Comparison of ENCODE assay signal across 1 cellular context in genomic region chr15:78108300-78109084, GRCh38.
TF ChIP-seq lines count a peak whose summit lies in the region.

No MANE protein-coding gene starts in this region.

TF ChIP-seq in HepG2, 621 proteins besides CTCF, POLR2A, EP300 and RAD21 (continues in another document):
- 0 out of 2 replicates have a peak, but pooled peaks have one; percentile 31 for TF ChIP-seq SSRP1 (CRISPR knock-in tag; IDR thresholded peaks at IDR 0.05)
- peak; percentile 23; the same call in 1 of the 2 replicates for TF ChIP-seq ZBTB7B (CRISPR knock-in tag; IDR thresholded peaks at IDR 0.05)
- 0 out of 2 replicates have a peak, but pooled peaks have one; percentile 17 for TF ChIP-seq DRAP1 (CRISPR knock-in tag; IDR thresholded peaks at IDR 0.05)
- no peak for TF ChIP-seq SOX13 (IDR thresholded peaks at IDR 0.05)
- TF ChIP-seq SOX13 (CRISPR knock-in tag; conservative IDR thresholded peaks at IDR 0.05 in 1 of 2, IDR thresholded peaks at IDR 0.05 in 1 of 2) = 0 out of 4 replicates have a peak, but pooled peaks of 1 of the 2 experiments have one; percentile 20
- no peak for TF ChIP-seq ZNF180 (CRISPR knock-in tag; IDR thresholded peaks at IDR 0.05; ENCODE audit: borderline replicate concordance, low read depth)
- TF ChIP-seq ZZZ3 (CRISPR knock-in tag; IDR thresholded peaks at IDR 0.05; ENCODE audit: borderline replicate concordance) = no peak
- TF ChIP-seq IRF2 (CRISPR knock-in tag; IDR thresholded peaks at IDR 0.05) = 0 out of 2 replicates have a peak, but pooled peaks have one; percentile 36
- TF ChIP-seq KDM2A (CRISPR knock-in tag; IDR thresholded peaks at IDR 0.05; ENCODE audit: borderline replicate concordance, low read depth) = peak; percentile 51; the same call in 1 of the 2 replicates
- peak; percentile 34; the same call in 1 of the 2 replicates for TF ChIP-seq IKZF5 (CRISPR knock-in tag; IDR thresholded peaks at IDR 0.05)
- TF ChIP-seq KDM3A (CRISPR knock-in tag; IDR thresholded peaks at IDR 0.05; ENCODE audit: low read depth) = 0 out of 2 replicates have a peak, but pooled peaks have one; percentile 21
- peak; percentile 31; the same call in 1 of the 2 replicates for TF ChIP-seq MAX (IDR thresholded peaks at IDR 0.05)
- TF ChIP-seq ZNF704 (CRISPR knock-in tag; IDR thresholded peaks at IDR 0.05; ENCODE audit: borderline replicate concordance) = 0 out of 2 replicates have a peak, but pooled peaks have one; percentile 41
- peak; percentile 36; the same call in 1 of the 2 replicates for TF ChIP-seq ZNF350 (CRISPR knock-in tag; IDR thresholded peaks at IDR 0.05; ENCODE audit: borderline replicate concordance, low read depth)
- peak; percentile 40; the same call in 1 of the 2 replicates for TF ChIP-seq ZNF788 (CRISPR knock-in tag; IDR thresholded peaks at IDR 0.05; ENCODE audit: borderline replicate concordance)
- TF ChIP-seq ZNF574 (CRISPR knock-in tag; IDR thresholded peaks at IDR 0.05) = peak; percentile 50; the same call in 1 of the 2 replicates
- 0 out of 2 replicates have a peak, but pooled peaks have one; percentile 56 for TF ChIP-seq CBX5 (CRISPR knock-in tag; IDR thresholded peaks at IDR 0.05; ENCODE audit: borderline replicate concordance)
- TF ChIP-seq SP1 (IDR thresholded peaks at IDR 0.05) = no peak
- peak; percentile 47 for TF ChIP-seq SP1 (CRISPR knock-in tag; IDR thresholded peaks at IDR 0.05)
- no peak for TF ChIP-seq TOPORS (CRISPR knock-in tag; IDR thresholded peaks at IDR 0.05)
- TF ChIP-seq SNAPC2 (CRISPR knock-in tag; IDR thresholded peaks at IDR 0.05) = no peak
- TF ChIP-seq FOXM1 (CRISPR knock-in tag; IDR thresholded peaks at IDR 0.05) = no peak
- TF ChIP-seq FOXA3 (CRISPR knock-in tag; IDR thresholded peaks at IDR 0.05) = 0 out of 2 replicates have a peak, but pooled peaks have one; percentile 14
- peak; percentile 46 for TF ChIP-seq GATAD2A (CRISPR knock-in tag; IDR thresholded peaks at IDR 0.05)
- TF ChIP-seq HNRNPL (IDR thresholded peaks at IDR 0.05; ENCODE audit: low read depth, low read length) = 0 out of 2 replicates have a peak, but pooled peaks have one; percentile 23
- peak; percentile 42; the same call in 1 of the 2 replicates for TF ChIP-seq TGIF2 (CRISPR knock-in tag; IDR thresholded peaks at IDR 0.05)
- TF ChIP-seq ZSCAN25 (CRISPR knock-in tag; IDR thresholded peaks at IDR 0.05) = peak; percentile 54; the same call in 1 of the 2 replicates
- TF ChIP-seq TEAD3 (CRISPR knock-in tag; optimal IDR thresholded peaks at IDR 0.05; ENCODE audit: borderline replicate concordance) = peak; percentile 38
- peak; percentile 29; the same call in 1 of the 2 replicates for TF ChIP-seq THAP7 (CRISPR knock-in tag; IDR thresholded peaks at IDR 0.05)
- peak; percentile 18; the same call in 1 of the 2 replicates for TF ChIP-seq GABPB1 (CRISPR knock-in tag; IDR thresholded peaks at IDR 0.05)
- TF ChIP-seq ZNF816 (CRISPR knock-in tag; IDR thresholded peaks at IDR 0.05; ENCODE audit: borderline replicate concordance) = no peak
- TF ChIP-seq HDAC2 (CRISPR knock-in tag; IDR thresholded peaks at IDR 0.05) = 0 out of 2 replicates have a peak, but pooled peaks have one; percentile 15
- peak; percentile 70 for TF ChIP-seq PATZ1 (CRISPR knock-in tag; IDR thresholded peaks at IDR 0.05)
- TF ChIP-seq ZNF142 (CRISPR knock-in tag; IDR thresholded peaks at IDR 0.05) = no peak
- peak; percentile 50; the same call in 1 of the 2 replicates for TF ChIP-seq HNF1B (CRISPR knock-in tag; IDR thresholded peaks at IDR 0.05)
- TF ChIP-seq MIER2 (CRISPR knock-in tag; IDR thresholded peaks at IDR 0.05) = peak; percentile 66; the same call in 1 of the 2 replicates
- 0 out of 2 replicates have a peak, but pooled peaks have one; percentile 72 for TF ChIP-seq TSC22D2 (CRISPR knock-in tag; IDR thresholded peaks at IDR 0.05; ENCODE audit: borderline replicate concordance)
- TF ChIP-seq RELA (CRISPR knock-in tag; IDR thresholded peaks at IDR 0.05) = no peak
- TF ChIP-seq MEIS1 (CRISPR knock-in tag; IDR thresholded peaks at IDR 0.05; ENCODE audit: borderline replicate concordance) = 0 out of 2 replicates have a peak, but pooled peaks have one; percentile 47
- 0 out of 2 replicates have a peak, but pooled peaks have one; percentile 17 for TF ChIP-seq U2AF2 (IDR thresholded peaks at IDR 0.05; ENCODE audit: low read depth, low read length)
- peak; percentile 90 for TF ChIP-seq XRCC5 (optimal IDR thresholded peaks at IDR 0.05; ENCODE audit: low read length)
- peak; percentile 12; the same call in 1 of the 2 replicates for TF ChIP-seq RXRB (CRISPR knock-in tag; IDR thresholded peaks at IDR 0.05; ENCODE audit: borderline replicate concordance)
- no peak for TF ChIP-seq SALL2 (CRISPR knock-in tag; IDR thresholded peaks at IDR 0.05)
- no peak for TF ChIP-seq PBX3 (CRISPR knock-in tag; IDR thresholded peaks at IDR 0.05; ENCODE audit: borderline replicate concordance)
- TF ChIP-seq MED1 (CRISPR knock-in tag; IDR thresholded peaks at IDR 0.05) = 0 out of 2 replicates have a peak, but pooled peaks have one; percentile 24
